16 cellular contexts compared by ENCODE assay signal in genomic region chr15:79076661-79077060, GRCh38. TPM values are rescaled to one million over a fixed set of nuclear protein-coding genes. Genes with fewer than 3 reads are reported as not detected.
DNase-seq lines count a peak whose midpoint lies in the region; ATAC-seq and TF ChIP-seq lines count a peak whose summit lies in the region.
"Had no signal": no experiment of that assay in that cellular context is flagged by ENCODE, and none has a peak within 500 bp of the region (broad histone marks: within the 10 kb centered on the region; RNA-seq: fewer than 3 reads in every experiment).

No MANE protein-coding gene starts in this region.

- H3K14ac ChIP-seq in neuronal stem cell (ENCODE audit: low read length) = peak overlapping the region; percentile 65

- no peak overlapping the region for H3K4me3 Mint-ChIP-seq in chondrocyte (ENCODE audit: unreplicated experiment)
- H3K4me3 Mint-ChIP-seq in natural killer cell treated with Interleukin-12 subunit alpha and Interleukin-12 subunit beta and Interleukin-15 and Interleukin-18, amount 100 ng/mL, for 72 hours = no peak overlapping the region
- H3K4me3 Mint-ChIP-seq: B cell; CD8-positive, alpha-beta T cell; H9 had no signal

- no peak overlapping the region for H2AK5ac ChIP-seq in neuronal stem cell (ENCODE audit: low read depth, low read length)

- no peak overlapping the region for H4K8ac ChIP-seq in neuronal stem cell (ENCODE audit: low read depth, low read length)

- intact Hi-C loops in upper lobe of right lung (cut with DNase I) (no loop called here), PC-9 (cut with micrococcal nuclease; ENCODE audit: unreplicated experiment) (no loop called here)

- no peak overlapping the region for H4K91ac ChIP-seq in neuronal stem cell (ENCODE audit: low read depth, low read length, poor library complexity)

- H3K9me2 ChIP-seq in PC-9 (ENCODE audit: insufficient read depth) = no peaks in the 10 kb centered on the region

- no peaks in the 10 kb centered on the region for H3K36me3 Mint-ChIP-seq in chondrocyte (ENCODE audit: low read depth)
- H3K36me3 Mint-ChIP-seq in natural killer cell treated with Interleukin-12 subunit alpha and Interleukin-12 subunit beta and Interleukin-15 and Interleukin-18, amount 100 ng/mL, for 72 hours = no peaks in the 10 kb centered on the region
- H3K36me3 Mint-ChIP-seq: CD8-positive, alpha-beta T cell had no signal

- POLR2A ChIA-PET in PC-9 (lab: Charles Lee; ENCODE audit: unreplicated experiment) = no interaction called here

- no TSS peak for BruUV-seq in PC-9 (replicated peaks; lab: Mats Ljungman, UMichigan)

- H3K4me2 ChIP-seq in neuronal stem cell (ENCODE audit: insufficient read depth, low read length, poor library complexity, severe bottlenecking) (no peak overlapping the region), PC-9 (no peak overlapping the region)
- H3K4me2 ChIP-seq: BLaER1 treated with 17β-estradiol and CSF1 and Interleukin-3, amounts not matched to agents 10 nM and 100 nM had no signal

- ATAC-seq in upper lobe of right lung = no peak
- no peak for ATAC-seq in natural killer cell treated with Interleukin-12 subunit alpha and Interleukin-12 subunit beta and Interleukin-15 and Interleukin-18, amount 100 ng/mL, for 72 hours
- ATAC-seq: CD8-positive, alpha-beta T cell; GM12878 had no signal

- H3K79me1 ChIP-seq in neuronal stem cell (ENCODE audit: low read depth, low read length) = no peaks in the 10 kb centered on the region

- H3K9me3 Mint-ChIP-seq in chondrocyte (ENCODE audit: low read depth) = no peaks in the 10 kb centered on the region
- H3K9me3 Mint-ChIP-seq in natural killer cell treated with Interleukin-12 subunit alpha and Interleukin-12 subunit beta and Interleukin-15 and Interleukin-18, amount 100 ng/mL, for 72 hours = no peaks in the 10 kb centered on the region
- H3K9me3 Mint-ChIP-seq: CD8-positive, alpha-beta T cell; H9 had no signal

- H3K27ac ChIP-seq in neuronal stem cell (replicated peaks; ENCODE audit: low read length) = no peak overlapping the region
- H3K27ac ChIP-seq in upper lobe of right lung = no peak overlapping the region
- H3K27ac ChIP-seq in PC-9 = no peak overlapping the region
- H3K27ac ChIP-seq in suprapubic skin = no peak overlapping the region
- H3K27ac ChIP-seq: BLaER1 treated with 17β-estradiol and CSF1 and Interleukin-3, amounts not matched to agents 10 nM and 100 nM; HL-60 had no signal

- no peak overlapping the region for H2BK12ac ChIP-seq in neuronal stem cell (ENCODE audit: low read length)

- no peaks in the 10 kb centered on the region for H4K20me1 ChIP-seq in PC-9 (ENCODE audit: insufficient read depth)
- H4K20me1 ChIP-seq: BLaER1 treated with 17β-estradiol and CSF1 and Interleukin-3, amounts not matched to agents 10 nM and 100 nM had no signal

- H3F3A ChIP-seq in PC-9 (ENCODE audit: insufficient read depth, low read depth) = peaks cover 5% of the 10 kb centered on the region; the same call in 1 of the 2 replicates

- no peaks in the 10 kb centered on the region for H3K4me1 Mint-ChIP-seq in chondrocyte (ENCODE audit: low read depth)
- H3K4me1 Mint-ChIP-seq in natural killer cell treated with Interleukin-12 subunit alpha and Interleukin-12 subunit beta and Interleukin-15 and Interleukin-18, amount 100 ng/mL, for 72 hours (ENCODE audit: low read depth in 2 of 2) = no peaks in the 10 kb centered on the region

- WGBS in neuronal stem cell (ENCODE audit: extremely low coverage in 2 of 2, insufficient read length in 2 of 2, insufficient replicate concordance in 1 of 2), 2 donors = no CpG with 5 or more reads among the region's 6 CpGs
- WGBS in suprapubic skin = 78% methylated on average over 6 of the region's 6 CpGs

- H2BK15ac ChIP-seq in neuronal stem cell (ENCODE audit: low read length) = no peak overlapping the region

- peaks cover 29% of the 10 kb centered on the region for H3K27me3 Mint-ChIP-seq in chondrocyte (ENCODE audit: low read depth)
- H3K27me3 Mint-ChIP-seq in natural killer cell treated with Interleukin-12 subunit alpha and Interleukin-12 subunit beta and Interleukin-15 and Interleukin-18, amount 100 ng/mL, for 72 hours = peaks cover 0 to 6% of the 10 kb centered on the region in 2 donors
- H3K27me3 Mint-ChIP-seq: B cell had no signal

- no peaks in the 10 kb centered on the region for H3K36me3 ChIP-seq in neuronal stem cell (replicated peaks in 1 of 2; ENCODE audit: control insufficient read depth in 2 of 2, insufficient read depth in 2 of 2, low read length in 2 of 2)
- H3K36me3 ChIP-seq in upper lobe of right lung = no peaks in the 10 kb centered on the region
- no peaks in the 10 kb centered on the region for H3K36me3 ChIP-seq in PC-9 (ENCODE audit: low read depth)
- no peaks in the 10 kb centered on the region for H3K36me3 ChIP-seq in suprapubic skin
- H3K36me3 ChIP-seq: BLaER1 treated with 17β-estradiol and CSF1 and Interleukin-3, amounts not matched to agents 10 nM and 100 nM had no signal

- TF ChIP-seq POLR2A in suprapubic skin (IDR thresholded peaks at IDR 0.05) = no peak

- no peak overlapping the region for H3K4ac ChIP-seq in neuronal stem cell (ENCODE audit: low read length)

- H2BK120ac ChIP-seq in neuronal stem cell (ENCODE audit: low read depth, low read length) = no peak overlapping the region

- TF ChIP-seq CTCF in chondrocyte (IDR thresholded peaks at IDR 0.05) (no peak), upper lobe of right lung (IDR thresholded peaks at IDR 0.05) (no peak), PC-9 (conservative IDR thresholded peaks at IDR 0.05) (no peak), suprapubic skin (IDR thresholded peaks at IDR 0.05) (no peak)

- H3K27ac Mint-ChIP-seq in chondrocyte (ENCODE audit: unreplicated experiment) = no peak overlapping the region
- no peak overlapping the region for H3K27ac Mint-ChIP-seq in natural killer cell treated with Interleukin-12 subunit alpha and Interleukin-12 subunit beta and Interleukin-15 and Interleukin-18, amount 100 ng/mL, for 72 hours
- H3K27ac Mint-ChIP-seq: CD8-positive, alpha-beta T cell; H9 had no signal

- H3K9me3 ChIP-seq in neuronal stem cell (replicated peaks in 1 of 2; ENCODE audit: control insufficient read depth in 2 of 2, insufficient read depth in 1 of 2, low read depth in 1 of 2, low read length in 2 of 2) (no peaks in the 10 kb centered on the region), upper lobe of right lung (no peaks in the 10 kb centered on the region), PC-9 (ENCODE audit: insufficient read depth, low read depth) (no peaks in the 10 kb centered on the region), suprapubic skin (no peaks in the 10 kb centered on the region)

- H3K4me3 ChIP-seq in neuronal stem cell (ENCODE audit: low read length in 2 of 2) (no peak overlapping the region), upper lobe of right lung (no peak overlapping the region), PC-9 (no peak overlapping the region), suprapubic skin (no peak overlapping the region)
- H3K4me3 ChIP-seq: BLaER1 treated with 17β-estradiol and CSF1 and Interleukin-3, amounts not matched to agents 10 nM and 100 nM; GM12878 had no signal

- peak overlapping the region; percentile 11 for H3K18ac ChIP-seq in neuronal stem cell (ENCODE audit: low read length)

- no peak overlapping the region for H3K9ac ChIP-seq in neuronal stem cell (ENCODE audit: low read depth, low read length, poor library complexity)
- H3K9ac ChIP-seq: BLaER1 treated with 17β-estradiol and CSF1 and Interleukin-3, amounts not matched to agents 10 nM and 100 nM had no signal

- H2BK5ac ChIP-seq in neuronal stem cell (ENCODE audit: low read length) = no peak overlapping the region

- H3K79me2 ChIP-seq in PC-9 (ENCODE audit: low read depth) = no peaks in the 10 kb centered on the region

- no peak overlapping the region for H3K23ac ChIP-seq in neuronal stem cell (ENCODE audit: low read depth, low read length, poor library complexity)

- H3K4me1 ChIP-seq in neuronal stem cell (ENCODE audit: control insufficient read depth in 2 of 2, insufficient read depth in 1 of 2, low read depth in 1 of 2, low read length in 2 of 2) (peaks cover 0 to 3% of the 10 kb centered on the region in 2 donors), upper lobe of right lung (no peaks in the 10 kb centered on the region), PC-9 (replicated peaks; ENCODE audit: insufficient read depth) (peaks cover 13% of the 10 kb centered on the region), suprapubic skin (no peaks in the 10 kb centered on the region)

- CTCF ChIA-PET in PC-9 (lab: Charles Lee) = no interaction called here

- peak; percentile 37 for DNase-seq in Ammon's horn (ENCODE audit: low spot score)
- peak; percentile 28 for DNase-seq in chondrocyte (ENCODE audit: low spot score)
- no peak for DNase-seq in neuronal stem cell (ENCODE audit: low spot score)
- peak; percentile 32 for DNase-seq in upper lobe of right lung
- DNase-seq in natural killer cell treated with Interleukin-12 subunit alpha and Interleukin-12 subunit beta and Interleukin-15 and Interleukin-18, amount 100 ng/mL, for 72 hours (ENCODE audit: low spot score) = no peak
- no peak for DNase-seq in PC-9
- DNase-seq in suprapubic skin (ENCODE audit: low spot score in 2 of 2) = no peak
- DNase-seq: 8988T; Calu3; CD8-positive, alpha-beta T cell; DMS79 treated with DMSO at 0.1 percent for 48 hours; H9 had no signal

- no peak for TF ChIP-seq EP300 in suprapubic skin (IDR thresholded peaks at IDR 0.05)

- H3K27me3 ChIP-seq in neuronal stem cell (ENCODE audit: control insufficient read depth in 3 of 3, insufficient read depth in 3 of 3, low read depth in 1 of 3, low read length in 3 of 3) (peaks cover 0 to 24% (median 0%) of the 10 kb centered on the region in 3 experiments), upper lobe of right lung (no peaks in the 10 kb centered on the region), PC-9 (ENCODE audit: insufficient read depth, low read depth) (no peaks in the 10 kb centered on the region; the same call in 1 of the 2 replicates), suprapubic skin (no peaks in the 10 kb centered on the region)
- H3K27me3 ChIP-seq: BLaER1 treated with 17β-estradiol and CSF1 and Interleukin-3, amounts not matched to agents 10 nM and 100 nM had no signal

- H2AFZ ChIP-seq in neuronal stem cell (ENCODE audit: low read length) (no peak overlapping the region), PC-9 (no peak overlapping the region)

RNA-seq across cellular contexts. Expression of gene RASGRF1, which starts 13.9 kb away (rescaled TPM):
- total RNA-seq in chondrocyte = 0.10 TPM in 1 of 3 replicates, not detected in the others
- 0.07 TPM for polyA plus RNA-seq in neuronal stem cell (2013, experiment 1 of 2)
- 0.01 TPM for polyA plus RNA-seq in neuronal stem cell (2013, experiment 2 of 2)
- total RNA-seq in upper lobe of right lung = 105 TPM
- under 1 TPM in 1 of 2 donors, not detected in 1; 0.11 TPM for total RNA-seq in natural killer cell treated with Interleukin-12 subunit alpha and Interleukin-12 subunit beta and Interleukin-15 and Interleukin-18, amount 100 ng/mL, for 72 hours
- total RNA-seq in PC-9 (2021) = 2.3 and 6.0 TPM in 2 replicates
- under 1 TPM in 1 of 4 donors, not detected in 3; 0.80 TPM for total RNA-seq in suprapubic skin
- total RNA-seq: CD8-positive, alpha-beta T cell had no signal

Comparison
In these comparisons a context has a peak if more than half of its experiments do, and no peak if none do; other contexts are left out.
1. DNase-seq: peak in Ammon's horn (single experiment), chondrocyte (single experiment) and upper lobe of right lung (single experiment); none in neuronal stem cell (single experiment), natural killer cell treated with Interleukin-12 subunit alpha and Interleukin-12 subunit beta and Interleukin-15 and Interleukin-18, amount 100 ng/mL, for 72 hours (single experiment), PC-9 (0 of 2) and suprapubic skin (0 of 2).
2. RNA of gene RASGRF1, which starts 13.9 kb away (total RNA-seq): 105 TPM in upper lobe of right lung (single experiment); 2.3 to 6.0 TPM in PC-9, 0.11 TPM in natural killer cell treated with Interleukin-12 subunit alpha and Interleukin-12 subunit beta and Interleukin-15 and Interleukin-18, amount 100 ng/mL, for 72 hours, 0.10 TPM in chondrocyte and 0.80 TPM in suprapubic skin; every median in the first group is over 10 times any median in the second.